8 cellular contexts compared by ENCODE assay signal in genomic region chr3:195259564-195260285, GRCh38. TPM values are rescaled to one million over a fixed set of nuclear protein-coding genes. Genes with fewer than 3 reads are reported as not detected.
DNase-seq lines count a peak whose midpoint lies in the region; ATAC-seq, FAIRE-seq and TF ChIP-seq lines count a peak whose summit lies in the region.

No MANE protein-coding gene starts in this region.

- H3K27ac ChIP-seq in A549 (peak overlapping the region; percentile 89 to 94), iPS-20b (ENCODE audit: low read length) (no peak overlapping the region), skin epidermis (peak overlapping the region; percentile 55 to 98 (median 91))

- H3K36me3 ChIP-seq in iPS-20b (ENCODE audit: insufficient read depth, low read depth, low read length) = peaks cover 6% of the 10 kb centered on the region

- no peaks in the 10 kb centered on the region for H3K9me3 ChIP-seq in A549
- H3K9me3 ChIP-seq in iPS-20b (ENCODE audit: insufficient read depth, low read depth, low read length) = no peaks in the 10 kb centered on the region

- H3K27me3 ChIP-seq in iPS-20b (ENCODE audit: insufficient read depth, low read length) = no peaks in the 10 kb centered on the region

- 4% methylated on average over 14 of the region's 79 CpGs for WGBS in A549 (ENCODE audit: missing lambda C conversion rate)

- no peaks in the 10 kb centered on the region for H3K36me3 Mint-ChIP-seq in brain

- peak overlapping the region; percentile 70 to 82 (median 79) for H3K4me3 Mint-ChIP-seq in brain

- TF ChIP-seq CTCF in A549 (IDR thresholded peaks at IDR 0.05) (peak; percentile 91), brain (conservative IDR thresholded peaks at IDR 0.05) (peak; percentile 61 to 70)

- H3K4me1 Mint-ChIP-seq in brain = peaks cover 45% of the 10 kb centered on the region

- POLR2A ChIA-PET in A549 (lab: Yijun Ruan, JAX) = no interaction called here

- TF ChIP-seq POLR2A in A549 (IDR thresholded peaks at IDR 0.05; ENCODE audit: low read length) = no peak

- no peaks in the 10 kb centered on the region for H3K9me3 Mint-ChIP-seq in brain

- no peak for FAIRE-seq in A549 (lab: Jason Lieb, UNC)

- TF ChIP-seq EP300 in A549 (IDR thresholded peaks at IDR 0.05) = no peak

- peak overlapping the region; percentile 66; the same call in 1 of the 2 replicates for H3K9ac ChIP-seq in iPS-20b (ENCODE audit: low read depth, low read length)

- H3K4me2 ChIP-seq in A549 = peak overlapping the region; percentile 96

- TF ChIP-seq RAD21 in A549 (conservative IDR thresholded peaks at IDR 0.05 in 1 of 2, IDR thresholded peaks at IDR 0.05 in 1 of 2) = peak; percentile 25 to 90; a peak in 4 of 5 replicates

- H3K27me3 Mint-ChIP-seq in brain = peaks cover 5% of the 10 kb centered on the region

- H3K4me1 ChIP-seq in A549 (peaks cover 7% of the 10 kb centered on the region; the same call in 1 of the 3 replicates), iPS-20b (ENCODE audit: insufficient read depth, low read length) (peaks cover 21% of the 10 kb centered on the region; the same call in 1 of the 2 replicates)

- DNase-seq in A549 (ENCODE audit: low read depth in 1 of 2, low spot score in 1 of 2) (peak; percentile 54 to 72), NCI-H2081 treated with DMSO at 0.1 percent for 48 hours (lab: John Stamatoyannopoulos, UW) (peak; percentile 33), UCSD-AML1 (lab: John Stamatoyannopoulos, UW; ENCODE audit: unreplicated experiment) (peak; percentile 98)

- ATAC-seq in A549 (peak; percentile 75 to 77), GM18517 (IDR thresholded peaks at IDR 0.05; ENCODE audit: unreplicated experiment) (peak; percentile 70), HG03025 (IDR thresholded peaks at IDR 0.05; ENCODE audit: low FRiP score, unreplicated experiment) (peak; percentile 73)

- H3K4me3 ChIP-seq in A549 (peak overlapping the region; percentile 65), iPS-20b (ENCODE audit: low read length) (peak overlapping the region; percentile 83; the same call in 1 of the 2 replicates), skin epidermis (peak overlapping the region; percentile 52 to 63 (median 60))

- H3K27ac Mint-ChIP-seq in brain = peak overlapping the region; percentile 51 to 86 (median 69)

- CTCF ChIA-PET in A549 (lab: Yijun Ruan, JAX) = interaction anchor here (0.6 to 7.1 kb wide), 9 partner anchors 11 to 588 kb away, joined by 3 to 59 read pairs (median 8); partner anchors contain the start of genes LSG1 and XXYLT1

TF ChIP-seq in A549, 52 proteins besides CTCF, POLR2A, EP300 and RAD21:
- TF ChIP-seq PHF8 (IDR thresholded peaks at IDR 0.05; ENCODE audit: borderline replicate concordance, low read depth) = no peak; the same call in 1 of the 2 replicates
- TF ChIP-seq CBX2 (IDR thresholded peaks at IDR 0.05; ENCODE audit: borderline replicate concordance, low read depth) = no peak
- no peak for TF ChIP-seq ATOH8 (CRISPR knock-in tag; IDR thresholded peaks at IDR 0.05; ENCODE audit: low read depth)
- TF ChIP-seq RFX5 (IDR thresholded peaks at IDR 0.05) = no peak
- no peak for TF ChIP-seq TFCP2L1 (CRISPR knock-in tag; IDR thresholded peaks at IDR 0.05)
- TF ChIP-seq E2F6 (IDR thresholded peaks at IDR 0.05; ENCODE audit: borderline replicate concordance, low read depth) = no peak
- no peak for TF ChIP-seq ZC3H11A (IDR thresholded peaks at IDR 0.05)
- peak; percentile 19 for TF ChIP-seq MAX (IDR thresholded peaks at IDR 0.05)
- peak; percentile 80 for TF ChIP-seq SMC3 (IDR thresholded peaks at IDR 0.05)
- TF ChIP-seq, protein P1, sequence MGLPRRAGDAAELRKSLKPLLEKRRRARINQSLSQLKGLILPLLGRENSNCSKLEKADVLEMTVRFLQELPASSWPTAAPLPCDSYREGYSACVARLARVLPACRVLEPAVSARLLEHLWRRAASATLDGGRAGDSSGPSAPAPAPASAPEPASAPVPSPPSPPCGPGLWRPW (IDR thresholded peaks at IDR 0.05) = no peak
- no peak for TF ChIP-seq BCL3 (IDR thresholded peaks at IDR 0.05)
- 0 out of 4 replicates have a peak, but pooled peaks of 1 of the 2 experiments have one; percentile 5 for TF ChIP-seq CEBPB (IDR thresholded peaks at IDR 0.05)
- TF ChIP-seq KDM1A (IDR thresholded peaks at IDR 0.05; ENCODE audit: low read depth) = no peak
- TF ChIP-seq BHLHE40 (IDR thresholded peaks at IDR 0.05; ENCODE audit: low read depth, low read length) = no peak
- no peak for TF ChIP-seq KDM5A (IDR thresholded peaks at IDR 0.05)
- TF ChIP-seq, protein P2, sequence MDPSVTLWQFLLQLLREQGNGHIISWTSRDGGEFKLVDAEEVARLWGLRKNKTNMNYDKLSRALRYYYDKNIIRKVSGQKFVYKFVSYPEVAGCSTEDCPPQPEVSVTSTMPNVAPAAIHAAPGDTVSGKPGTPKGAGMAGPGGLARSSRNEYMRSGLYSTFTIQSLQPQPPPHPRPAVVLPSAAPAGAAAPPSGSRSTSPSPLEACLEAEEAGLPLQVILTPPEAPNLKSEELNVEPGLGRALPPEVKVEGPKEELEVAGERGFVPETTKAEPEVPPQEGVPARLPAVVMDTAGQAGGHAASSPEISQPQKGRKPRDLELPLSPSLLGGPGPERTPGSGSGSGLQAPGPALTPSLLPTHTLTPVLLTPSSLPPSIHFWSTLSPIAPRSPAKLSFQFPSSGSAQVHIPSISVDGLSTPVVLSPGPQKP (IDR thresholded peaks at IDR 0.05; ENCODE audit: low read depth, low read length) = no peak
- no peak for TF ChIP-seq EHMT2 (IDR thresholded peaks at IDR 0.05; ENCODE audit: low read depth)
- no peak for TF ChIP-seq ZFP36 (IDR thresholded peaks at IDR 0.05; ENCODE audit: borderline replicate concordance, partially characterized antibody)
- TF ChIP-seq FOSL2 (IDR thresholded peaks at IDR 0.05) = no peak
- no peak for TF ChIP-seq FOSL2 (CRISPR knock-in tag; IDR thresholded peaks at IDR 0.05)

RNA-seq across cellular contexts. Expression of gene XXYLT1, which starts 11.2 kb away (rescaled TPM):
- polyA plus RNA-seq in A549 (2011; rRNA removed) (11.5 and 12.0 TPM in 2 replicates), A549 (2017; fragmentation: RNase III; extraction: RNeasy Plus Mini Kit Qiagen cat#74134 plus additional on column Dnase treatment) (9.7 to 11.9 TPM (median 11.1 TPM) in 3 replicates), brain (ENCODE audit: insufficient read depth, low read depth, low replicate concordance) (18.2 TPM)
- polyA plus RNA-seq in A549 (2012; cell fraction: cytosol; rRNA removed) = 10.3 and 14.7 TPM in 2 replicates
- 10.0 and 12.1 TPM in 2 replicates for polyA plus RNA-seq in A549 (2012; cell fraction: nucleus; rRNA removed)
- 13.0 and 14.9 TPM in 2 replicates for polyA minus RNA-seq in A549 (2011; rRNA and poly(A)+ RNA removed)

Comparison
In these comparisons a context has a peak if more than half of its experiments do, and no peak if none do; other contexts are left out.
1. DNase-seq: peak in every context shown above with its lines; median percentile 98 in UCSD-AML1; 63 in A549; 33 in NCI-H2081 treated with DMSO at 0.1 percent for 48 hours.